Comparison of ENCODE assay signal across 12 cellular contexts in genomic region chr19:5806133-5806489, GRCh38. TPM values are rescaled to one million over a fixed set of nuclear protein-coding genes. Genes with fewer than 3 reads are reported as not detected.
DNase-seq lines count a peak whose midpoint lies in the region; FAIRE-seq and TF ChIP-seq lines count a peak whose summit lies in the region.
"Had no signal": no experiment of that assay in that cellular context is flagged by ENCODE, and none has a peak within 500 bp of the region (broad histone marks: within the 10 kb centered on the region; RNA-seq: fewer than 3 reads in every experiment).

No MANE protein-coding gene starts in this region.

- H4K8ac ChIP-seq in H1 (ENCODE audit: extremely low read depth, insufficient read depth, low read length) (peak overlapping the region; percentile 36), neuronal stem cell (ENCODE audit: low read depth, low read length) (no peak overlapping the region)

- no peaks in the 10 kb centered on the region for H3K9me2 ChIP-seq in MM.1S (replicated peaks; ENCODE audit: insufficient read depth, low read length)

- CTCF ChIA-PET in H1 (lab: Charles Lee; ENCODE audit: partially characterized antibody), result interaction anchor here (0.7 to 4.5 kb wide), 13 partner anchors 12 to 216 kb away, joined by 3 to 32 read pairs (median 4); no protein-coding TSS in a partner anchor

- H3K79me2 ChIP-seq in MM.1S (ENCODE audit: low read length), result peaks cover 4% of the 10 kb centered on the region; the same call in 1 of the 2 replicates
- no peaks in the 10 kb centered on the region; a peak in 1 of 4 replicates for H3K79me2 ChIP-seq in H1 (ENCODE audit: control insufficient read depth in 1 of 2, insufficient read depth in 2 of 2, low read length in 2 of 2)

- H2BK15ac ChIP-seq in H1 (ENCODE audit: low read length) (no peak overlapping the region), neuronal stem cell (ENCODE audit: low read length) (peak overlapping the region; percentile 96)

- 0 out of 2 replicates have a peak, but pooled peaks cover 6% of the 10 kb centered on the region for H3F3A ChIP-seq in MM.1S (ENCODE audit: insufficient read depth, low read length)

- H3K56ac ChIP-seq in H1 (replicated peaks; ENCODE audit: insufficient read length, low read depth, low read length), result no peak overlapping the region

- H4K5ac ChIP-seq in H1 (ENCODE audit: insufficient read length, low read depth, low read length), result no peak overlapping the region

- no peak for TF ChIP-seq EP300 in H1 (IDR thresholded peaks at IDR 0.05; ENCODE audit: borderline replicate concordance in 1 of 2, low read depth in 2 of 2, low read length in 2 of 2)

- H2BK12ac ChIP-seq in H1 (ENCODE audit: low read depth, low read length) (no peak overlapping the region), neuronal stem cell (ENCODE audit: low read length) (no peak overlapping the region)

- H3K36me3 ChIP-seq in ES-I3 (ENCODE audit: insufficient read depth, low read length), result no peaks in the 10 kb centered on the region
- H3K36me3 ChIP-seq in MM.1S (replicated peaks; ENCODE audit: insufficient read depth, low read length), result no peaks in the 10 kb centered on the region
- no peaks in the 10 kb centered on the region for H3K36me3 ChIP-seq in H1 (ENCODE audit: control insufficient read depth in 2 of 4, insufficient read depth in 4 of 4, low read length in 3 of 4)
- no peaks in the 10 kb centered on the region for H3K36me3 ChIP-seq in neuronal stem cell (replicated peaks in 1 of 2; ENCODE audit: control insufficient read depth in 2 of 2, insufficient read depth in 2 of 2, low read length in 2 of 2)

- peaks cover 5% of the 10 kb centered on the region; the same call in 1 of the 2 replicates for H3K4me1 ChIP-seq in ES-I3 (ENCODE audit: insufficient read depth, low read length)
- H3K4me1 ChIP-seq in MM.1S (ENCODE audit: low read length), result peaks cover 4% of the 10 kb centered on the region; the same call in 1 of the 2 replicates
- peaks cover 0 to 18% (median 10%) of the 10 kb centered on the region in 4 experiments; a peak in 5 of 7 replicates for H3K4me1 ChIP-seq in H1 (replicated peaks in 1 of 4; ENCODE audit: control insufficient read depth in 3 of 4, insufficient read depth in 4 of 4, low read length in 3 of 4)
- peaks cover 18 to 24% of the 10 kb centered on the region in 2 donors for H3K4me1 ChIP-seq in neuronal stem cell (ENCODE audit: control insufficient read depth in 2 of 2, insufficient read depth in 1 of 2, low read depth in 1 of 2, low read length in 2 of 2)

- H3K27me3 ChIP-seq in MM.1S (replicated peaks; ENCODE audit: insufficient read depth, low read length) (peaks cover 15% of the 10 kb centered on the region), H1 (replicated peaks in 1 of 4; ENCODE audit: control insufficient read depth in 3 of 4, extremely low read depth in 1 of 4, insufficient read depth in 3 of 4, low read length in 3 of 4) (peaks cover 2 to 16% (median 8%) of the 10 kb centered on the region in 4 experiments; a peak in 6 of 7 replicates), neuronal stem cell (ENCODE audit: control insufficient read depth in 3 of 3, insufficient read depth in 3 of 3, low read depth in 1 of 3, low read length in 3 of 3) (peaks cover 0 to 13% (median 13%) of the 10 kb centered on the region in 3 experiments)
- H3K27me3 ChIP-seq: testis had no signal

- H3K18ac ChIP-seq in H1 (ENCODE audit: extremely low read depth, low read length) (no peak overlapping the region; the same call in 1 of the 2 replicates), neuronal stem cell (ENCODE audit: low read length) (peak overlapping the region; percentile 89)

- peaks cover 7% of the 10 kb centered on the region for H3K23me2 ChIP-seq in H1 (ENCODE audit: low read depth, low read length)

- TF ChIP-seq POLR2A in H1 (IDR thresholded peaks at IDR 0.05; ENCODE audit: control extremely low read depth in 1 of 2, low read depth in 2 of 2, low read length in 2 of 2), result no peak

- H3K79me1 ChIP-seq in H1 (ENCODE audit: low read depth, low read length), result peaks cover 4% of the 10 kb centered on the region; the same call in 1 of the 2 replicates
- peaks cover 7% of the 10 kb centered on the region for H3K79me1 ChIP-seq in neuronal stem cell (ENCODE audit: low read depth, low read length)

- no peak overlapping the region for H2BK5ac ChIP-seq in H1 (ENCODE audit: low read depth, low read length)
- H2BK5ac ChIP-seq in neuronal stem cell (ENCODE audit: low read length), result peak overlapping the region; percentile 45

- no peak for FAIRE-seq in H1 (lab: Jason Lieb, UNC)

- TF ChIP-seq RAD21 in H1 (IDR thresholded peaks at IDR 0.05 in 1 of 2, conservative IDR thresholded peaks at IDR 0.05 in 1 of 2; ENCODE audit: low read depth in 2 of 2, low read length in 2 of 2), result no peak

- H3K9ac ChIP-seq in ES-I3 (ENCODE audit: low read depth, low read length), result peak overlapping the region; percentile 65; the same call in 1 of the 2 replicates
- no peak overlapping the region for H3K9ac ChIP-seq in MM.1S (ENCODE audit: low read length)
- no peak overlapping the region for H3K9ac ChIP-seq in H1 (replicated peaks in 1 of 4; ENCODE audit: extremely low read depth in 1 of 4, low read depth in 3 of 4, low read length in 3 of 4)
- peak overlapping the region; percentile 70 for H3K9ac ChIP-seq in neuronal stem cell (ENCODE audit: low read depth, low read length, poor library complexity)

- no peak for TF ChIP-seq CTCF in MM.1S (IDR thresholded peaks at IDR 0.05; ENCODE audit: low read length)
- no peak for TF ChIP-seq CTCF in H1 (IDR thresholded peaks at IDR 0.05; ENCODE audit: control extremely low read depth in 1 of 3, insufficient read depth in 1 of 3, low read depth in 1 of 3, low read length in 3 of 3)

- no peak overlapping the region for H2AK5ac ChIP-seq in H1 (ENCODE audit: low read depth, low read length)
- H2AK5ac ChIP-seq in neuronal stem cell (ENCODE audit: low read depth, low read length), result peak overlapping the region; percentile 58

- 24% methylated on average over 5 of the region's 6 CpGs; no CpG with 5 or more reads in 1 of the 2 experiments for WGBS in H1 (ENCODE audit: extremely low coverage in 1 of 2, insufficient coverage in 1 of 2, insufficient read length in 1 of 2, insufficient replicate concordance in 2 of 2, low coverage in 1 of 2, low lambda C conversion rate in 2 of 2, missing lambda C conversion rate in 1 of 2), 2 experiments
- WGBS in neuronal stem cell (ENCODE audit: extremely low coverage in 2 of 2, insufficient read length in 2 of 2, insufficient replicate concordance in 1 of 2), 2 donors, result no CpG with 5 or more reads among the region's 6 CpGs

- H3K4me3 ChIP-seq in MM.1S (ENCODE audit: low read length), result peak overlapping the region; percentile 58; the same call in 1 of the 2 replicates
- peak overlapping the region in 1 of 4 experiments; percentile 58; a peak in 2 of 8 replicates for H3K4me3 ChIP-seq in H1 (ENCODE audit: extremely low read depth in 1 of 4, insufficient read depth in 2 of 4, low read depth in 3 of 4, low read length in 4 of 4)
- H3K4me3 ChIP-seq in neuronal stem cell (ENCODE audit: low read length in 2 of 2), result peak overlapping the region in 1 of 2 donors; percentile 29

- H3K23ac ChIP-seq in H1 (ENCODE audit: insufficient read length) (no peak overlapping the region), neuronal stem cell (ENCODE audit: low read depth, low read length, poor library complexity) (peak overlapping the region; percentile 43)

- H3K27ac ChIP-seq in MM.1S (ENCODE audit: low read length), result no peak overlapping the region
- H3K27ac ChIP-seq in H1 (ENCODE audit: low read depth, low read length), result no peak overlapping the region
- no peak overlapping the region for H3K27ac ChIP-seq in neuronal stem cell (replicated peaks; ENCODE audit: low read length)
- H3K27ac ChIP-seq: foreskin keratinocyte, testis had no signal

- DNase-seq in MM.1S (no peak), H1 (ENCODE audit: low read depth in 1 of 2, low spot score in 2 of 2) (no peak), neuronal stem cell (ENCODE audit: low spot score) (no peak), NCI-H510A treated with DMSO at 0.1 percent for 48 hours (lab: John Stamatoyannopoulos, UW) (no peak), AG20443 (ENCODE audit: low spot score) (no peak), T-helper 9 cell (no peak), NCI-H345 (lab: John Stamatoyannopoulos, UW) (no peak)

- H4K91ac ChIP-seq in H1 (replicated peaks; ENCODE audit: insufficient read length, low read length) (no peak overlapping the region), neuronal stem cell (ENCODE audit: low read depth, low read length, poor library complexity) (peak overlapping the region; percentile 72)

- POLR2A ChIA-PET in H1 (lab: Charles Lee; ENCODE audit: partially characterized antibody), result interaction anchor here (0.9 to 3.4 kb wide), 4 partner anchors 21 to 97 kb away, joined by 4 to 35 read pairs (median 10); partner anchors contain the start of gene NDUFA11

- no peak overlapping the region for H3K14ac ChIP-seq in H1 (ENCODE audit: insufficient read length)
- H3K14ac ChIP-seq in neuronal stem cell (ENCODE audit: low read length), result no peak overlapping the region

- H2BK120ac ChIP-seq in H1 (replicated peaks; ENCODE audit: low read depth, low read length), result no peak overlapping the region
- H2BK120ac ChIP-seq in neuronal stem cell (ENCODE audit: low read depth, low read length), result no peak overlapping the region

- no peak overlapping the region for H2AFZ ChIP-seq in MM.1S (ENCODE audit: low read length)
- no peak overlapping the region for H2AFZ ChIP-seq in H1 (ENCODE audit: low read length)
- peak overlapping the region; percentile 92 for H2AFZ ChIP-seq in neuronal stem cell (ENCODE audit: low read length)

- peak overlapping the region; percentile 77 for H3K4ac ChIP-seq in H1 (replicated peaks; ENCODE audit: insufficient read length, low read depth, low read length)
- no peak overlapping the region for H3K4ac ChIP-seq in neuronal stem cell (ENCODE audit: low read length)

- H3K4me2 ChIP-seq in MM.1S (ENCODE audit: low read depth, low read length), result no peak overlapping the region
- H3K4me2 ChIP-seq in H1 (ENCODE audit: insufficient read depth in 1 of 2, low read depth in 2 of 2, low read length in 2 of 2), result peak overlapping the region; percentile 51 to 69
- H3K4me2 ChIP-seq in neuronal stem cell (ENCODE audit: insufficient read depth, low read length, poor library complexity, severe bottlenecking), result peak overlapping the region; percentile 32

- no peak overlapping the region for H2BK20ac ChIP-seq in H1 (ENCODE audit: low read length)

- H4K20me1 ChIP-seq in MM.1S (ENCODE audit: insufficient read depth, low read length) (no peaks in the 10 kb centered on the region; the same call in 1 of the 2 replicates), H1 (replicated peaks in 1 of 2; ENCODE audit: control insufficient read depth in 1 of 2, insufficient read depth in 2 of 2, low read length in 2 of 2) (peaks cover 0 to 6% of the 10 kb centered on the region in 2 experiments)

- H3K9me3 ChIP-seq in ES-I3 (ENCODE audit: control insufficient read depth, insufficient read depth, low read length) (0 out of 2 replicates have a peak, but pooled peaks cover 4% of the 10 kb centered on the region), MM.1S (replicated peaks; ENCODE audit: insufficient read depth, low read length) (no peaks in the 10 kb centered on the region), H1 (ENCODE audit: insufficient read depth in 2 of 2, low read depth in 1 of 2, low read length in 1 of 2) (no peaks in the 10 kb centered on the region), neuronal stem cell (replicated peaks in 1 of 2; ENCODE audit: control insufficient read depth in 2 of 2, insufficient read depth in 1 of 2, low read depth in 1 of 2, low read length in 2 of 2) (peaks cover 0 to 5% of the 10 kb centered on the region in 2 donors)
- H3K9me3 ChIP-seq: testis had no signal

RNA-seq across cellular contexts. Expression of gene NRTN, which starts 1.2 kb away (rescaled TPM):
- total RNA-seq in H1 (2021; fragmentation: NEBNext Ultra II Directional; extraction: Animal tissue kit (Norgen Biotek cat#: 25700)), result 4.6 and 5.3 TPM in 2 replicates
- 3.9 and 5.9 TPM in 2 replicates for polyA plus RNA-seq in H1 (2011; rRNA removed)
- 4.0 TPM for polyA plus RNA-seq in H1 (2011; cell fraction: cytosol; rRNA removed)
- 5.5 TPM for polyA plus RNA-seq in H1 (2011; cell fraction: nucleus; rRNA removed)
- 1.2 to 4.4 TPM (median 4.2 TPM) in 4 replicates for polyA plus RNA-seq in H1 (2012, experiment 1 of 2)
- 2.0 TPM for polyA plus RNA-seq in H1 (2012, experiment 2 of 2)
- polyA plus RNA-seq in H1 (2013, experiment 1 of 2), result 3.0 TPM
- 3.9 TPM for polyA plus RNA-seq in H1 (2013, experiment 2 of 2)
- polyA minus RNA-seq in H1 (2011; rRNA and poly(A)+ RNA removed), result 1.5 and 1.6 TPM in 2 replicates
- 4.6 TPM for polyA minus RNA-seq in H1 (2011; cell fraction: cytosol; rRNA and poly(A)+ RNA removed)
- polyA minus RNA-seq in H1 (2011; cell fraction: nucleus; rRNA and poly(A)+ RNA removed), result 5.3 TPM
- polyA plus RNA-seq in neuronal stem cell (2013, experiment 1 of 2), result 8.2 TPM
- polyA plus RNA-seq in neuronal stem cell (2013, experiment 2 of 2), result 7.9 TPM

RNA-seq across cellular contexts. Expression of gene DUS3L, which starts 15.1 kb away (rescaled TPM):
- total RNA-seq in H1 (2021; fragmentation: NEBNext Ultra II Directional; extraction: Animal tissue kit (Norgen Biotek cat#: 25700)), result 39.1 and 39.4 TPM in 2 replicates
- 37.6 and 45.8 TPM in 2 replicates for polyA plus RNA-seq in H1 (2011; rRNA removed)
- polyA plus RNA-seq in H1 (2011; cell fraction: cytosol; rRNA removed), result 42.4 TPM
- polyA plus RNA-seq in H1 (2011; cell fraction: nucleus; rRNA removed), result 92.4 TPM
- polyA plus RNA-seq in H1 (2012, experiment 1 of 2), result 35.1 to 50.2 TPM (median 40.6 TPM) in 4 replicates
- 36.3 TPM for polyA plus RNA-seq in H1 (2012, experiment 2 of 2)
- polyA plus RNA-seq in H1 (2013, experiment 1 of 2), result 22.4 TPM
- polyA plus RNA-seq in H1 (2013, experiment 2 of 2), result 21.2 TPM
- polyA minus RNA-seq in H1 (2011; rRNA and poly(A)+ RNA removed), result 15.4 and 18.5 TPM in 2 replicates
- 51.6 TPM for polyA minus RNA-seq in H1 (2011; cell fraction: cytosol; rRNA and poly(A)+ RNA removed)
- polyA minus RNA-seq in H1 (2011; cell fraction: nucleus; rRNA and poly(A)+ RNA removed), result 35.5 TPM
- polyA plus RNA-seq in neuronal stem cell (2013, experiment 1 of 2), result 11.6 TPM
- polyA plus RNA-seq in neuronal stem cell (2013, experiment 2 of 2), result 10.8 TPM

RNA-seq across cellular contexts. Expression of gene PRR22, which starts 21.6 kb away (rescaled TPM):
- total RNA-seq in H1 (2021; fragmentation: NEBNext Ultra II Directional; extraction: Animal tissue kit (Norgen Biotek cat#: 25700)), result 2.1 and 3.7 TPM in 2 replicates
- 1.9 and 4.1 TPM in 2 replicates for polyA plus RNA-seq in H1 (2011; rRNA removed)
- polyA plus RNA-seq in H1 (2011; cell fraction: cytosol; rRNA removed), result 2.2 TPM
- polyA plus RNA-seq in H1 (2011; cell fraction: nucleus; rRNA removed), result 15.4 TPM
- 1.6 to 3.3 TPM (median 3.0 TPM) in 4 replicates for polyA plus RNA-seq in H1 (2012, experiment 1 of 2)
- 1.4 TPM for polyA plus RNA-seq in H1 (2012, experiment 2 of 2)
- 5.0 TPM for polyA plus RNA-seq in H1 (2013, experiment 1 of 2)
- polyA plus RNA-seq in H1 (2013, experiment 2 of 2), result 4.0 TPM
- 0.19 TPM in 1 of 2 replicates, not detected in the other for polyA minus RNA-seq in H1 (2011; rRNA and poly(A)+ RNA removed)
- polyA minus RNA-seq in H1 (2011; cell fraction: cytosol; rRNA and poly(A)+ RNA removed), result 1.1 TPM
- 4.5 TPM for polyA minus RNA-seq in H1 (2011; cell fraction: nucleus; rRNA and poly(A)+ RNA removed)
- polyA plus RNA-seq in neuronal stem cell (2013, experiment 1 of 2), result 0.68 TPM
- 0.62 TPM for polyA plus RNA-seq in neuronal stem cell (2013, experiment 2 of 2)

RNA-seq across cellular contexts. Expression of gene FUT6, which starts 33.4 kb away (rescaled TPM):
- not detected in 2 replicates for total RNA-seq in H1 (2021; fragmentation: NEBNext Ultra II Directional; extraction: Animal tissue kit (Norgen Biotek cat#: 25700))
- polyA plus RNA-seq in H1 (2011; rRNA removed), result not detected in 2 replicates
- polyA plus RNA-seq in H1 (2011; cell fraction: cytosol; rRNA removed), result not detected
- not detected for polyA plus RNA-seq in H1 (2011; cell fraction: nucleus; rRNA removed)
- 0.08 TPM in 1 of 4 replicates, not detected in the others for polyA plus RNA-seq in H1 (2012, experiment 1 of 2)
- not detected for polyA plus RNA-seq in H1 (2012, experiment 2 of 2)
- polyA plus RNA-seq in H1 (2013, experiment 1 of 2), result 0.02 TPM
- polyA plus RNA-seq in H1 (2013, experiment 2 of 2), result not detected
- polyA minus RNA-seq in H1 (2011; rRNA and poly(A)+ RNA removed), result not detected in 2 replicates
- polyA minus RNA-seq in H1 (2011; cell fraction: cytosol; rRNA and poly(A)+ RNA removed), result not detected
- polyA minus RNA-seq in H1 (2011; cell fraction: nucleus; rRNA and poly(A)+ RNA removed), result not detected
- 0.11 TPM for polyA plus RNA-seq in neuronal stem cell (2013, experiment 1 of 2)
- polyA plus RNA-seq in neuronal stem cell (2013, experiment 2 of 2), result 0.06 TPM
- total RNA-seq: dermis microvascular lymphatic vessel endothelial cell, foreskin keratinocyte, smooth muscle cell had no signal
- polyA plus RNA-seq: foreskin keratinocyte, smooth muscle cell had no signal

RNA-seq across cellular contexts. Expression of gene FUT3, which starts 45.1 kb away (rescaled TPM):
- 0.40 and 0.63 TPM in 2 replicates for total RNA-seq in H1 (2021; fragmentation: NEBNext Ultra II Directional; extraction: Animal tissue kit (Norgen Biotek cat#: 25700))
- 0.15 and 0.41 TPM in 2 replicates for polyA plus RNA-seq in H1 (2011; rRNA removed)
- 0.23 TPM for polyA plus RNA-seq in H1 (2011; cell fraction: cytosol; rRNA removed)
- polyA plus RNA-seq in H1 (2011; cell fraction: nucleus; rRNA removed), result 0.17 TPM
- 0.12 to 0.35 TPM (median 0.15 TPM) in 4 replicates for polyA plus RNA-seq in H1 (2012, experiment 1 of 2)
- 0.13 TPM for polyA plus RNA-seq in H1 (2012, experiment 2 of 2)
- polyA plus RNA-seq in H1 (2013, experiment 1 of 2), result 0.51 TPM
- 0.42 TPM for polyA plus RNA-seq in H1 (2013, experiment 2 of 2)
- 0.49 TPM in 1 of 2 replicates, not detected in the other for polyA minus RNA-seq in H1 (2011; rRNA and poly(A)+ RNA removed)
- not detected for polyA minus RNA-seq in H1 (2011; cell fraction: cytosol; rRNA and poly(A)+ RNA removed)
- polyA minus RNA-seq in H1 (2011; cell fraction: nucleus; rRNA and poly(A)+ RNA removed), result not detected
- polyA plus RNA-seq in neuronal stem cell (2013, experiment 1 of 2), result 1.4 TPM
- 1.3 TPM for polyA plus RNA-seq in neuronal stem cell (2013, experiment 2 of 2)
- total RNA-seq: dermis microvascular lymphatic vessel endothelial cell had no signal

Comparison
In these comparisons a context has a peak if more than half of its experiments do, and no peak if none do; other contexts are left out.
1. H3K9ac ChIP-seq: peak in ES-I3 (single experiment) and neuronal stem cell (single experiment); none in MM.1S (single experiment) and H1 (0 of 4).